Comparison of ENCODE assay signal across 8 cellular contexts in the genomic region with DNA sequence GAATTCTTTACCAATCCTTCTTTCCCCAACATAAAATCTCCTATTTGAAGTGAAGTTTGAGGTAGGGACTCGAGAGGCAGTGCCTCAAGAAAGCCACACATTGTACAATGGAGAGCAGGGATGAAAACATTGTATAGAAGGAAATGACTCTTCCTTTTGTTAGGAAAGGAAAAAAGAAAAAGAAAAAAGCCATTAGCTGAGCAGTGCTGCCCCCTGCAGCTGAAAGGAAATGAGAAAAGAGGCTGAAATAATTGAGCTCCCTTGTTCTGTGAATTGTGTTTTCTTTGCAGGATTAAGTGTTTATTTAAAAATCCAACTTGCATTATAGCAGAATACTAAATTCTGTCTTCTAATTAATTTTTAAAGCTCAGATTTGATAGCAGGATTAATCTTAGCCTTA.
DNase-seq lines count a peak whose midpoint lies in the region; ATAC-seq and TF ChIP-seq lines count a peak whose summit lies in the region.

No MANE protein-coding gene starts in this region.

- H3K4me3 ChIP-seq in BE2C (ENCODE audit: low read depth, low read length) (no peak overlapping the region), WI38 (ENCODE audit: low read depth, low read length) (no peak overlapping the region), left lung (no peak overlapping the region)

- H3K9me3 ChIP-seq in BE2C (no peaks in the 10 kb centered on the region), left lung (no peaks in the 10 kb centered on the region)

- peak; percentile 58 for TF ChIP-seq CTCF in BE2C (IDR thresholded peaks at IDR 0.05; ENCODE audit: low read depth, low read length)
- peak; percentile 36; the same call in 1 of the 2 replicates for TF ChIP-seq CTCF in WI38 (IDR thresholded peaks at IDR 0.05; ENCODE audit: low read depth, low read length)
- TF ChIP-seq CTCF in left lung (IDR thresholded peaks at IDR 0.05), result peak; percentile 29 to 34

- H3K4me1 ChIP-seq in BE2C, result no peaks in the 10 kb centered on the region
- H3K4me1 ChIP-seq in left lung, result no peaks in the 10 kb centered on the region

- intact Hi-C loops in left lung (cut with DNase I), result loop anchor here in 1 of 2 donors (5.0 kb wide), 1 partner anchor 283 kb away; no protein-coding TSS in a partner anchor

- no peak overlapping the region for H3K27ac ChIP-seq in left lung

- H3K36me3 ChIP-seq in BE2C (no peaks in the 10 kb centered on the region), left lung (no peaks in the 10 kb centered on the region)

- TF ChIP-seq RAD21 in Ishikawa (IDR thresholded peaks at IDR 0.05; ENCODE audit: low read depth), result peak; percentile 43; the same call in 1 of the 2 replicates

- peak; percentile 49 for ATAC-seq in left lung

- DNase-seq in BE2C, result peak; percentile 29
- no peak for DNase-seq in left lung
- DNase-seq in retina, result no peak
- DNase-seq in DMS79 treated with DMSO at 0.1 percent for 48 hours (lab: John Stamatoyannopoulos, UW), result no peak
- DNase-seq in T-helper 2 cell, result no peak
- DNase-seq in activated gamma-delta T cell treated with Interleukin-2 at 50 U/mL for 16 hours, result no peak

- 0 out of 2 replicates have a peak, but pooled peaks have one; percentile 1 for TF ChIP-seq EP300 in Ishikawa (IDR thresholded peaks at IDR 0.05; ENCODE audit: borderline replicate concordance)

- no peaks in the 10 kb centered on the region for H3K27me3 ChIP-seq in BE2C
- H3K27me3 ChIP-seq in left lung, result no peaks in the 10 kb centered on the region

TF ChIP-seq in Ishikawa, 13 proteins besides CTCF, POLR2A, EP300 and RAD21:
- TF ChIP-seq CREB1 (IDR thresholded peaks at IDR 0.05; ENCODE audit: low read depth), result 0 out of 2 replicates have a peak, but pooled peaks have one; percentile 7
- no peak for TF ChIP-seq REST (IDR thresholded peaks at IDR 0.05; ENCODE audit: low read depth)
- TF ChIP-seq TAF1 (IDR thresholded peaks at IDR 0.05; ENCODE audit: low read depth), result no peak
